ENCODE assay signal across 7 cellular contexts in the genomic region with DNA sequence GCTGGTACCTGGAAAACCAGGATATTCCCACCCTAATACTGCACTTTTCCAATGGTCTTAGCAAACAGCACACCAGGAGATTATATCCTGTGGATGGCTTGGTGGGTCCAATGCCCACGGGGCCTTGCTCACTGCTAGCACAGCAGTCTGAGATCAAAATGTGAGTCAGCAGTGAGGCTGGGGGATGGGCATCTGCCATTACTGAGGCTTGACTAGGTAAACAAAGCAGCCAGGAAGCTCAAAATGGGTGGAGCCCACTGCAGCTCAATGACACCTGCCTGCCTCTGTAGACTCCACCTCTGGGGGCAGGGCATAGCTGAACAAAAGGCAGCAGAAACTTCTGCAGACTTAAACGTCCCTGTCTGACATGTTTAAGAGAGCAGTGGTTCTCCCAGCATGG.
DNase-seq lines count a peak whose midpoint lies in the region; ATAC-seq and TF ChIP-seq lines count a peak whose summit lies in the region.
"Not testable (repeated sequence)": the region's sequence is repeated elsewhere in the genome, so short reads cannot be mapped to it uniquely, and the experiment has no call there.

No MANE protein-coding gene starts in this region.

- H3K4ac ChIP-seq in mesendoderm (ENCODE audit: low read depth, low read length) = not testable (repeated sequence)

- BruUV-seq in mammary epithelial cell (replicated peaks; lab: Mats Ljungman, UMichigan) = not testable (repeated sequence)

- CTCF ChIA-PET in activated CD4-positive, alpha-beta T cell treated with anti-CD3 and anti-CD28 coated beads for 36 hours (lab: Charles Lee); mammary epithelial cell (lab: Charles Lee; ENCODE audit: low non-redundant PET): not testable (repeated sequence)

- not testable (repeated sequence) for H3K79me2 ChIP-seq in MM.1S (ENCODE audit: low read length); mammary epithelial cell (ENCODE audit: insufficient read depth, low read length); mesendoderm (ENCODE audit: control insufficient read depth, insufficient read depth, low read length)

- H2BK5ac ChIP-seq in mesendoderm (ENCODE audit: low read length) = not testable (repeated sequence)

- dilution Hi-C loops in mammary epithelial cell (cut with HindIII; ENCODE audit: low sequenced_read_pairs) = loop anchor here (5.0 kb wide), 1 partner anchor 85 kb away; no protein-coding TSS in a partner anchor

- not testable (repeated sequence) for H3K36me3 ChIP-seq in MM.1S (replicated peaks; ENCODE audit: insufficient read depth, low read length); mammary epithelial cell (ENCODE audit: insufficient read depth, low read length); mesendoderm (ENCODE audit: control insufficient read depth, insufficient read depth, low read length)

- not testable (repeated sequence) for H3K18ac ChIP-seq in mesendoderm (ENCODE audit: low read length)

- H3K9me2 ChIP-seq in MM.1S (replicated peaks; ENCODE audit: insufficient read depth, low read length) = not testable (repeated sequence)

- H4K8ac ChIP-seq in mesendoderm (ENCODE audit: low read depth, low read length) = not testable (repeated sequence)

- POLR2A ChIA-PET in activated CD4-positive, alpha-beta T cell treated with anti-CD3 and anti-CD28 coated beads for 36 hours (lab: Charles Lee) = not testable (repeated sequence)

- not testable (repeated sequence) for H3K36me3 Mint-ChIP-seq in activated CD4-positive, alpha-beta T cell treated with anti-CD3 and anti-CD28 coated beads for 36 hours (ENCODE audit: low read depth)

- H3K9ac ChIP-seq in MM.1S (ENCODE audit: low read length); mammary epithelial cell (ENCODE audit: insufficient read depth, low read length); mesendoderm (ENCODE audit: low read length): not testable (repeated sequence)

- H3K27me3 Mint-ChIP-seq in activated CD4-positive, alpha-beta T cell treated with anti-CD3 and anti-CD28 coated beads for 36 hours = not testable (repeated sequence)

- ATAC-seq in activated CD4-positive, alpha-beta T cell treated with anti-CD3 and anti-CD28 coated beads for 36 hours = not testable (repeated sequence)
- peak; percentile 23 for ATAC-seq in foreskin keratinocyte

- not testable (repeated sequence) for H3K79me1 ChIP-seq in mesendoderm (ENCODE audit: low read length)

- not testable (repeated sequence) for H4K5ac ChIP-seq in mesendoderm (ENCODE audit: low read length)

- not testable (repeated sequence) for H4K20me1 ChIP-seq in MM.1S (ENCODE audit: insufficient read depth, low read length); mammary epithelial cell (ENCODE audit: insufficient read depth, low read length)

- H3K4me1 ChIP-seq in MM.1S (ENCODE audit: low read length); mammary epithelial cell (ENCODE audit: insufficient read depth, low read length); foreskin keratinocyte; mesendoderm (ENCODE audit: control insufficient read depth, low read depth, low read length): not testable (repeated sequence)

- not testable (repeated sequence) for H3K9me3 ChIP-seq in MM.1S (replicated peaks; ENCODE audit: insufficient read depth, low read length); mammary epithelial cell (replicated peaks; ENCODE audit: insufficient read depth, low read length)

- not testable (repeated sequence) for H2BK120ac ChIP-seq in mesendoderm (ENCODE audit: low read depth, low read length)

- H3K4me1 Mint-ChIP-seq in activated CD4-positive, alpha-beta T cell treated with anti-CD3 and anti-CD28 coated beads for 36 hours = not testable (repeated sequence)

- not testable (repeated sequence) for H3K56ac ChIP-seq in mesendoderm (ENCODE audit: low read length)

- H2AK5ac ChIP-seq in mesendoderm (ENCODE audit: low read length) = not testable (repeated sequence)

- in situ Hi-C loops in mammary epithelial cell (cut with MboI; ENCODE audit: low sequenced_read_pairs in 2 of 2) = not testable (repeated sequence)

- 0 out of 2 replicates have a peak overlapping the region, but pooled peaks have one; percentile 27 for H2AFZ ChIP-seq in MM.1S (ENCODE audit: low read length)
- not testable (repeated sequence) for H2AFZ ChIP-seq in mammary epithelial cell (ENCODE audit: low read depth, low read length)

- H3K4me3 ChIP-seq in MM.1S (ENCODE audit: low read length); mammary epithelial cell (replicated peaks in 1 of 3; ENCODE audit: insufficient read depth in 1 of 3, low read depth in 2 of 3, low read length in 3 of 3); mesendoderm (ENCODE audit: low read length): not testable (repeated sequence)

- H3K27me3 ChIP-seq in MM.1S (replicated peaks; ENCODE audit: insufficient read depth, low read length); mammary epithelial cell (ENCODE audit: insufficient read depth, low read length); foreskin keratinocyte; mesendoderm (ENCODE audit: insufficient read depth, low read length, poor library complexity): not testable (repeated sequence)

- not testable (repeated sequence) for H3K4me2 ChIP-seq in MM.1S (ENCODE audit: low read depth, low read length); mammary epithelial cell (ENCODE audit: insufficient read depth, low read depth, low read length); mesendoderm (ENCODE audit: low read length)

- TF ChIP-seq CTCF in MM.1S (IDR thresholded peaks at IDR 0.05; ENCODE audit: low read length); mammary epithelial cell (conservative IDR thresholded peaks at IDR 0.05 in 1 of 2, IDR thresholded peaks at IDR 0.05 in 1 of 2; ENCODE audit: extremely low read depth in 1 of 2, insufficient read depth in 1 of 2, low read depth in 1 of 2, low read length in 2 of 2); foreskin keratinocyte (conservative IDR thresholded peaks at IDR 0.05): not testable (repeated sequence)

- H3K27ac ChIP-seq in MM.1S (ENCODE audit: low read length); mammary epithelial cell (ENCODE audit: insufficient read depth, low read depth, low read length); foreskin keratinocyte; mesendoderm (ENCODE audit: low read depth, low read length): not testable (repeated sequence)

- H3K9me3 Mint-ChIP-seq in activated CD4-positive, alpha-beta T cell treated with anti-CD3 and anti-CD28 coated beads for 36 hours (ENCODE audit: low read depth) = not testable (repeated sequence)

- intact Hi-C loops in activated CD4-positive, alpha-beta T cell treated with anti-CD3 and anti-CD28 coated beads for 36 hours (cut with DNase I, micrococcal nuclease); mammary epithelial cell (cut with micrococcal nuclease): not testable (repeated sequence)

- not testable (repeated sequence) for H3F3A ChIP-seq in MM.1S (ENCODE audit: insufficient read depth, low read length)

- 42% methylated on average over 2 of the region's 2 CpGs for WGBS in mammary epithelial cell (ENCODE audit: low coverage, missing lambda C conversion rate)
- no CpG with 5 or more reads among the region's 2 CpGs for WGBS in mesendoderm (ENCODE audit: extremely low coverage, insufficient coverage, low lambda C conversion rate)

- DNase-seq in ELF-1 (ENCODE audit: low read depth, low spot score) (peak; percentile 8), MM.1S (peak; percentile 59), NCI-H748 (lab: John Stamatoyannopoulos, UW; ENCODE audit: unreplicated experiment) (peak; percentile 65), mammary epithelial cell (peak; percentile 2), mesendoderm (peak; percentile 18)
- DNase-seq in activated CD4-positive, alpha-beta T cell treated with anti-CD3 and anti-CD28 coated beads for 36 hours = peak; percentile 26
- not testable (repeated sequence) for DNase-seq in foreskin keratinocyte

- not testable (repeated sequence) for H2BK15ac ChIP-seq in mesendoderm (replicated peaks; ENCODE audit: low read depth)

- not testable (repeated sequence) for H3K4me3 Mint-ChIP-seq in activated CD4-positive, alpha-beta T cell treated with anti-CD3 and anti-CD28 coated beads for 36 hours

- not testable (repeated sequence) for H3K27ac Mint-ChIP-seq in activated CD4-positive, alpha-beta T cell treated with anti-CD3 and anti-CD28 coated beads for 36 hours

- H3K23ac ChIP-seq in mesendoderm (ENCODE audit: low read length) = not testable (repeated sequence)
